ENCODE assay signal across 2 cellular contexts in genomic region chr5:8807636-8808035, GRCh38.
A peak's percentile ranks its signal among the peaks of the same experiment; 100 is the strongest.
TF ChIP-seq lines count a peak whose summit lies in the region.

No MANE protein-coding gene starts in this region.

TF ChIP-seq in SK-N-SH, 30 proteins besides CTCF, POLR2A, EP300 and RAD21 (continued from another document):
- no peak for TF ChIP-seq SMC3 (IDR thresholded peaks at IDR 0.05; ENCODE audit: low read depth, low read length)
- no peak for TF ChIP-seq TEAD4 (IDR thresholded peaks at IDR 0.05; ENCODE audit: borderline replicate concordance, insufficient read depth)
- TF ChIP-seq, protein P1, sequence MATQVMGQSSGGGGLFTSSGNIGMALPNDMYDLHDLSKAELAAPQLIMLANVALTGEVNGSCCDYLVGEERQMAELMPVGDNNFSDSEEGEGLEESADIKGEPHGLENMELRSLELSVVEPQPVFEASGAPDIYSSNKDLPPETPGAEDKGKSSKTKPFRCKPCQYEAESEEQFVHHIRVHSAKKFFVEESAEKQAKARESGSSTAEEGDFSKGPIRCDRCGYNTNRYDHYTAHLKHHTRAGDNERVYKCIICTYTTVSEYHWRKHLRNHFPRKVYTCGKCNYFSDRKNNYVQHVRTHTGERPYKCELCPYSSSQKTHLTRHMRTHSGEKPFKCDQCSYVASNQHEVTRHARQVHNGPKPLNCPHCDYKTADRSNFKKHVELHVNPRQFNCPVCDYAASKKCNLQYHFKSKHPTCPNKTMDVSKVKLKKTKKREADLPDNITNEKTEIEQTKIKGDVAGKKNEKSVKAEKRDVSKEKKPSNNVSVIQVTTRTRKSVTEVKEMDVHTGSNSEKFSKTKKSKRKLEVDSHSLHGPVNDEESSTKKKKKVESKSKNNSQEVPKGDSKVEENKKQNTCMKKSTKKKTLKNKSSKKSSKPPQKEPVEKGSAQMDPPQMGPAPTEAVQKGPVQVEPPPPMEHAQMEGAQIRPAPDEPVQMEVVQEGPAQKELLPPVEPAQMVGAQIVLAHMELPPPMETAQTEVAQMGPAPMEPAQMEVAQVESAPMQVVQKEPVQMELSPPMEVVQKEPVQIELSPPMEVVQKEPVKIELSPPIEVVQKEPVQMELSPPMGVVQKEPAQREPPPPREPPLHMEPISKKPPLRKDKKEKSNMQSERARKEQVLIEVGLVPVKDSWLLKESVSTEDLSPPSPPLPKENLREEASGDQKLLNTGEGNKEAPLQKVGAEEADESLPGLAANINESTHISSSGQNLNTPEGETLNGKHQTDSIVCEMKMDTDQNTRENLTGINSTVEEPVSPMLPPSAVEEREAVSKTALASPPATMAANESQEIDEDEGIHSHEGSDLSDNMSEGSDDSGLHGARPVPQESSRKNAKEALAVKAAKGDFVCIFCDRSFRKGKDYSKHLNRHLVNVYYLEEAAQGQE (IDR thresholded peaks at IDR 0.05; ENCODE audit: low read depth, low read length) = no peak
- 0 out of 2 replicates have a peak, but pooled peaks have one; percentile 20 for TF ChIP-seq TCF12 (IDR thresholded peaks at IDR 0.05)
- no peak for TF ChIP-seq CHD2 (IDR thresholded peaks at IDR 0.05; ENCODE audit: low read length, partially characterized antibody)
- TF ChIP-seq POLR2AphosphoS5 (IDR thresholded peaks at IDR 0.05; ENCODE audit: low read depth, low read length) = no peak
- TF ChIP-seq JUND (IDR thresholded peaks at IDR 0.05) = 0 out of 2 replicates have a peak, but pooled peaks have one; percentile 24

TF ChIP-seq in SK-N-SH treated with all-trans-retinoic acid at 6 μM for 48 hours, 23 proteins besides CTCF, POLR2A, EP300 and RAD21 (continued from another document):
- TF ChIP-seq CSRNP3 (CRISPR knock-in tag; IDR thresholded peaks at IDR 0.05) = no peak
- TF ChIP-seq TOX (CRISPR knock-in tag; IDR thresholded peaks at IDR 0.05; ENCODE audit: borderline replicate concordance) = no peak
- no peak for TF ChIP-seq PATZ1 (CRISPR knock-in tag; IDR thresholded peaks at IDR 0.05; ENCODE audit: borderline replicate concordance)
- TF ChIP-seq CREB5 (CRISPR knock-in tag; IDR thresholded peaks at IDR 0.05; ENCODE audit: low read depth) = no peak
- TF ChIP-seq ARNTL (CRISPR knock-in tag; IDR thresholded peaks at IDR 0.05; ENCODE audit: borderline replicate concordance, low read depth) = no peak
- TF ChIP-seq BACH2 (CRISPR knock-in tag; IDR thresholded peaks at IDR 0.05; ENCODE audit: borderline replicate concordance) = no peak
- no peak for TF ChIP-seq ISL1 (CRISPR knock-in tag; IDR thresholded peaks at IDR 0.05)
- no peak for TF ChIP-seq OSR1 (CRISPR knock-in tag; IDR thresholded peaks at IDR 0.05)
- TF ChIP-seq TSHZ2 (CRISPR knock-in tag; IDR thresholded peaks at IDR 0.05) = no peak
- TF ChIP-seq TCF4 (CRISPR knock-in tag; IDR thresholded peaks at IDR 0.05; ENCODE audit: borderline replicate concordance) = no peak
- no peak for TF ChIP-seq ESRRG (CRISPR knock-in tag; IDR thresholded peaks at IDR 0.05)
- no peak for TF ChIP-seq ZFP30 (CRISPR knock-in tag; IDR thresholded peaks at IDR 0.05)
- no peak for TF ChIP-seq ZNF70 (CRISPR knock-in tag; IDR thresholded peaks at IDR 0.05)
- TF ChIP-seq SNAI2 (CRISPR knock-in tag; IDR thresholded peaks at IDR 0.05) = no peak
- no peak for TF ChIP-seq PPARA (CRISPR knock-in tag; IDR thresholded peaks at IDR 0.05; ENCODE audit: borderline replicate concordance)
- no peak for TF ChIP-seq RARB (CRISPR knock-in tag; IDR thresholded peaks at IDR 0.05)
